In the genomic region with DNA sequence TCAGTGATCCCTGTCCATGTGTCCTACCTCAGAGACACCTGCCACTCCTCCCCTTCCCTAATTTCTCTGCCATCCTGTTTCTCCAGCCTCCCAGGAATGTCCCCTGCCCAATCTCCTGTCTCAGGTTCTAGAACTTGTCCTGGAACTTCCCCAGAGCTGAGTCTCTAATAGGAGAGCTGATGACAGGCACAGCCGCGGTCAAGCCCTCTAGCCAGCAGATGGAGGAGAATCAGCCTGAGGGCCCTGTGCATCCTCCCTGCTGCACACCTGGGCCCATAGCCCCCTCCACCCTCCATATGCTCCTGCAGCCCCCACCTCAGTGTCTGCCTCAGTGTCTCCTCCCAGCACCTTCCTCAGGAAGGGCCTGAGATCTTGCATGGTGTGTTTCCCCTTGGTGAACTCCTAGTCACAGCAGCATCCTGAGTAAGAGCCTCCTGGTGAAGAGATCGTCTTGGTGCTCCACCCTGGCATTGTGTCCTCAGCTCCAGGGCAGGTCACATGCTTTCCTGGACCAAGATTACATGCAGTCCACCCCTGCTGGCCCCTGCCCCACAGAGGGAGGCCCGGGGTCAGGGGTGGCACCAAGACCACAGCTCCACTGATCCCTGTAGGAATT, we compare ENCODE assay signal across 14 cellular contexts. TPM values are rescaled to one million over a fixed set of nuclear protein-coding genes. Genes with fewer than 3 reads are reported as not detected.
"Had no signal": no experiment of that assay in that cellular context is flagged by ENCODE, and none has a peak within 500 bp of the region (broad histone marks: within the 10 kb centered on the region; RNA-seq: fewer than 3 reads in every experiment).

No MANE protein-coding gene starts in this region.

- H3K4me3 ChIP-seq: ascending aorta, breast epithelium, heart left ventricle, prostate gland, skin epidermis had no signal

- H3K27me3 ChIP-seq: ascending aorta had no signal

- H3K27ac ChIP-seq: ascending aorta, breast epithelium, epithelial cell of prostate, heart left ventricle, prostate gland, skin epidermis had no signal

- H3K4me1 ChIP-seq: ascending aorta, breast epithelium, heart left ventricle, prostate gland had no signal

- H3K9me3 ChIP-seq: ascending aorta, breast epithelium, heart left ventricle, prostate gland had no signal

- H3K36me3 ChIP-seq: ascending aorta, breast epithelium, heart left ventricle, prostate gland had no signal

- DNase-seq: activated CD4-positive, CD25-positive, alpha-beta regulatory T cell treated with anti-CD3 and anti-CD28 coated beads, Interleukin-2, amount 50 U/mL, for 72 hours; foreskin melanocyte; stimulated activated CD4-positive, alpha-beta T cell treated with anti-CD3 and anti-CD28 coated beads, Interleukin-15, amount 100 ng/mL, for 24 hours; stimulated activated CD4-positive, alpha-beta T cell treated with anti-CD3 and anti-CD28 coated beads, Interleukin-4, amount 100 ng/mL, for 1 hour had no signal

RNA-seq across cellular contexts. Expression of a gene that starts 43.9 kb away (rescaled TPM):
- polyA plus RNA-seq: fibroblast of lung, heart left ventricle, immature natural killer cell, liver, right cardiac atrium had no signal
